ENCODE assay signal across 11 cellular contexts in the genomic region with DNA sequence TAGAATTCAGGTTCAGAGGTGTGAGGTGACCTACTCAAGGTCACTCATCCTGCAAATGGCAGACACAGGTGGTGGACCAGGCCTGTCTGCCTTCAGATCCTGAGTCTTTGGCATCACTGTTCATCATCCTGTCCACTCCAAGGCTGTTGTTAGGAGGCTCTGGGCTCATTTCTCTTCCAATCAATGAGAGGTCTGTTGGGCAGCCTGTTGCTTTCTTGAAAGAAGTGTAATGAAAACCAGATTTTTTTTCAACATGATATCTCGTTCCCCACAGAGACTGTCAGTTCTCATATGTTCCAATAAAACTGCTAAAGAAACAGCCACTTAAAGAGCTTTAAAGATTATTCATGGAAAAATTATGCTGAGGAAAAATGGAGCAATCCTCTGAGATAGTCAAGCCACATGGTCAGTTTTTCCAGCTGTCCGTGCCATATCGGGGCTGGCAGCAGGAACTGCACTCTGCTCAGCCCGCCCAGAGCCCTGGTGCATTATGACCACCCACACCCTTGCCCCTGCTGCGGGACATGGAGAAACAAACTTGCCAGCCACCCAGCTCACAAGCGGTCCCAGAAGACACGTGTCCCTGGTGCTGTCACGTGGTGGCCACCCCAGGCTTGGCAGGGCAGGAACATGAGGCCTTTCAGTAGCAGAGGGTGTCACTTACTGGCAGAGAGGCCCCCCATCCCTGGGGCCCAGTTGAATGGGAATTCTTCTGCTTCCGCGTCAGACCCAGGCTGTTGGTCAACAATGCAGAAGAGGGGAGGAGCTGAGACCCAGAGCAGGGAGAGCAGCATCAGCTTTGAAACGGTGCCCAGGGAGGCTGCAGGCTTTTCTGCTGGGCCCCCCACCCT.
A peak's percentile ranks its signal among the peaks of the same experiment; 100 is the strongest.
DNase-seq lines count a peak whose midpoint lies in the region; ATAC-seq and TF ChIP-seq lines count a peak whose summit lies in the region.
"Had no signal": no experiment of that assay in that cellular context is flagged by ENCODE, and none has a peak within 500 bp of the region (broad histone marks: within the 10 kb centered on the region; RNA-seq: fewer than 3 reads in every experiment).

No MANE protein-coding gene starts in this region.

- peak overlapping the region in 1 of 2 donors; percentile 64 for H3K27ac Mint-ChIP-seq in activated naive CD4-positive, alpha-beta T cell treated with anti-CD3 and anti-CD28 coated beads, Interleukin-2, amount 50 U/mL, for 72 hours

- H3K4me3 ChIP-seq in ascending aorta (no peak overlapping the region), left ventricle myocardium inferior (peak overlapping the region; percentile 31)

- H3K27ac ChIP-seq in ascending aorta = peak overlapping the region; percentile 90 to 91
- peak overlapping the region; percentile 95 for H3K27ac ChIP-seq in left ventricle myocardium inferior (replicated peaks)

- H3K27me3 ChIP-seq in ascending aorta = no peaks in the 10 kb centered on the region
- no peaks in the 10 kb centered on the region for H3K27me3 ChIP-seq in left ventricle myocardium inferior (ENCODE audit: low read depth)
- H3K27me3 ChIP-seq: BE2C had no signal

- intact Hi-C loops in ascending aorta (cut with DNase I) (loop anchor here (1.0 to 5.0 kb wide), 4 partner anchors 39 to 661 kb away; no protein-coding TSS in a partner anchor), left ventricle myocardium inferior (cut with micrococcal nuclease) (no loop called here)

- ATAC-seq in GM21381 (IDR thresholded peaks at IDR 0.05; ENCODE audit: unreplicated experiment) = no peak
- ATAC-seq in HG03442 (IDR thresholded peaks at IDR 0.05; ENCODE audit: unreplicated experiment) = no peak
- no peak for ATAC-seq in activated naive CD4-positive, alpha-beta T cell treated with anti-CD3 and anti-CD28 coated beads, Interleukin-2, amount 50 U/mL, for 72 hours

- no peaks in the 10 kb centered on the region for H3K9me3 Mint-ChIP-seq in activated naive CD4-positive, alpha-beta T cell treated with anti-CD3 and anti-CD28 coated beads, Interleukin-2, amount 50 U/mL, for 72 hours
- H3K9me3 Mint-ChIP-seq: neural crest cell had no signal

- no peaks in the 10 kb centered on the region for H3K36me3 Mint-ChIP-seq in activated naive CD4-positive, alpha-beta T cell treated with anti-CD3 and anti-CD28 coated beads, Interleukin-2, amount 50 U/mL, for 72 hours

- no peaks in the 10 kb centered on the region for H3K36me3 ChIP-seq in ascending aorta
- H3K36me3 ChIP-seq in left ventricle myocardium inferior = no peaks in the 10 kb centered on the region
- H3K36me3 ChIP-seq: BE2C had no signal

- TF ChIP-seq CTCF in ascending aorta (IDR thresholded peaks at IDR 0.05) = no peak
- TF ChIP-seq CTCF in left ventricle myocardium inferior (IDR thresholded peaks at IDR 0.05; ENCODE audit: borderline replicate concordance) = no peak

- H3K9me3 ChIP-seq in ascending aorta (no peaks in the 10 kb centered on the region), left ventricle myocardium inferior (replicated peaks) (no peaks in the 10 kb centered on the region)
- H3K9me3 ChIP-seq: BE2C had no signal

- peaks cover 14 to 41% of the 10 kb centered on the region in 2 donors for H3K4me1 ChIP-seq in ascending aorta
- peaks cover 70% of the 10 kb centered on the region for H3K4me1 ChIP-seq in left ventricle myocardium inferior
- H3K4me1 ChIP-seq: BE2C had no signal

- peak; percentile 67 for DNase-seq in AG08396 (ENCODE audit: low spot score)
- peak; percentile 85 to 98 for DNase-seq in ascending aorta (ENCODE audit: low spot score in 2 of 2)
- peak; percentile 88 for DNase-seq in left ventricle myocardium inferior
- peak; percentile 90 for DNase-seq in pons (ENCODE audit: low spot score)
- DNase-seq in NCI-H526 treated with DMSO at 0.1 percent for 48 hours (lab: John Stamatoyannopoulos, UW) = no peak
- DNase-seq in activated naive CD4-positive, alpha-beta T cell treated with anti-CD3 and anti-CD28 coated beads, Interleukin-2, amount 50 U/mL, for 72 hours (ENCODE audit: low spot score in 2 of 2) = no peak
- DNase-seq: activated T-cell treated with anti-CD3 and anti-CD28 coated beads, Interleukin-2, amount 50 U/mL, for 48 hours; BE2C had no signal

Comparison
In these comparisons a context has a peak if more than half of its experiments do, and no peak if none do; other contexts are left out.
1. DNase-seq: peak in AG08396 (single experiment), ascending aorta (2 of 2), left ventricle myocardium inferior (single experiment) and pons (single experiment); none in NCI-H526 treated with DMSO at 0.1 percent for 48 hours (single experiment) and activated naive CD4-positive, alpha-beta T cell treated with anti-CD3 and anti-CD28 coated beads, Interleukin-2, amount 50 U/mL, for 72 hours (0 of 2).